ENCODE assay signal across 1 cellular context in genomic region chr3:126473292-126474168, GRCh38.
TF ChIP-seq lines count a peak whose summit lies in the region.

No MANE protein-coding gene starts in this region.

TF ChIP-seq in GM23338, 12 proteins besides CTCF, POLR2A, EP300 and RAD21 (continued from another document):
- no peak for TF ChIP-seq ZNF462 (CRISPR knock-in tag; IDR thresholded peaks at IDR 0.05)
